In the genomic region with DNA sequence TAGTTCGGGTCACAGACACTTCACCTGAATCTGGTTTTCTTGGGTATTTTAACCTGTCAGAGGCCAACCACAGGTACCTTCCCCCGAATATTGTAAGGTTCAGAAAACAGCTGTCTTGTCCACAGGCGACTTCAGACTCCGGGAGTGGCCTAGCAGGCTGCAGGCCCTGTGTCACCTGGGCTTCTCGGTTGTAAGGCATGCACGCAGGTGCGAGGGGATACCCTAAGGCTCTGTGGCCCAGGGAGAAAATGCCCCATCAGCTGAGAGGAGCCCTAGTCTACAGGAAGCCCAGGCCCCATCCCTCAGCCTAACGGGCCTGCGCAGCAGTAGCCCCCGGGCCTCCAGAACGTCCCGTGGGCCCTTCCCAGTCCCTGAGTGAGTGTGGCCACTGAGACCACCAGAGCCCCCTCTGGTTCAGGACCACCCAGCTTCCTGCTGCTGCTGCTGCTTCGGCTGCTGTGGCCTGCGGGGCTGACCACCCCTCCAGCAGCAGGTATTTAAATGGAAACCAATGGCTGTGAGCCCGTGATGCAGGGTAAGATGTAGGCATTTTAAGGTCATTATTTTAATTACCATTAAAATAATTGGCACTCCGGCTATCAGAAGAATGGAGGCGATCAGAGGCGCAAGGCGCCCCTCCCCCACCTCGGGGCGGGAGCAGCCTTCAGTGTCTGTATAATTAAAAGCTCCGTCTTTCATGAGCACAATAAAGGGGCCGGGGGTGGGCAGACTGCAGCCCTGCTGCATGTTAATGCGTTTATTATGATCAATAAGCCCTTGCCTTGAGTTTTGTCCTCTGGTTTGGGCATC, we compare ENCODE assay signal across 23 cellular contexts.
DNase-seq lines count a peak whose midpoint lies in the region; ATAC-seq, FAIRE-seq and TF ChIP-seq lines count a peak whose summit lies in the region.
"Had no signal": no experiment of that assay in that cellular context is flagged by ENCODE, and none has a peak within 500 bp of the region (broad histone marks: within the 10 kb centered on the region; RNA-seq: fewer than 3 reads in every experiment).

No MANE protein-coding gene starts in this region.

- TF ChIP-seq CTCF in RWPE2 (IDR thresholded peaks at IDR 0.05; ENCODE audit: poor library complexity, severe bottlenecking) (no peak), kidney (IDR thresholded peaks at IDR 0.05; ENCODE audit: borderline replicate concordance, extremely low read depth, insufficient read depth) (no peak), suprapubic skin (IDR thresholded peaks at IDR 0.05) (no peak)

- H3K9ac ChIP-seq in kidney (ENCODE audit: low read length in 2 of 2): no peak overlapping the region
- H3K9ac ChIP-seq: KMS-11 had no signal

- H3K27ac ChIP-seq in right cardiac atrium (ENCODE audit: low read length) (no peak overlapping the region), RWPE2 (ENCODE audit: poor library complexity, severe bottlenecking) (no peak overlapping the region), kidney (ENCODE audit: low read depth in 2 of 2, low read length in 2 of 2) (no peak overlapping the region), suprapubic skin (no peak overlapping the region)
- H3K27ac ChIP-seq: breast epithelium, KMS-11, ovary, uterus had no signal

- no peak for FAIRE-seq in kidney (lab: Jason Lieb, UNC)
- FAIRE-seq: endometrium had no signal

- TF ChIP-seq POLR2A in suprapubic skin (IDR thresholded peaks at IDR 0.05): no peak

- H3K4me3 ChIP-seq in right cardiac atrium (ENCODE audit: low read length): no peak overlapping the region
- H3K4me3 ChIP-seq in RWPE2 (ENCODE audit: severe bottlenecking): no peak overlapping the region
- no peak overlapping the region for H3K4me3 ChIP-seq in kidney (ENCODE audit: low read length in 2 of 2)
- no peak overlapping the region for H3K4me3 ChIP-seq in suprapubic skin
- H3K4me3 ChIP-seq: breast epithelium, ovary, uterus had no signal

- no peak for TF ChIP-seq EP300 in suprapubic skin (IDR thresholded peaks at IDR 0.05)

- peaks cover 90% of the 10 kb centered on the region for H3K36me3 ChIP-seq in RWPE2 (ENCODE audit: low read depth)
- peaks cover 32 to 48% of the 10 kb centered on the region in 2 donors for H3K36me3 ChIP-seq in kidney (ENCODE audit: control insufficient read depth in 1 of 2, insufficient read depth in 2 of 2, low read length in 2 of 2)
- H3K36me3 ChIP-seq in suprapubic skin: peaks cover 98% of the 10 kb centered on the region
- H3K36me3 ChIP-seq: ovary, uterus had no signal

- DNase-seq in Right ventricle myocardium inferior (ENCODE audit: missing footprints): peak; percentile 33
- no peak for DNase-seq in right cardiac atrium
- peak; percentile 21 for DNase-seq in RWPE2 (ENCODE audit: low spot score)
- peak; percentile 55 for DNase-seq in kidney
- peak; percentile 20 to 63 for DNase-seq in suprapubic skin (ENCODE audit: low spot score in 2 of 2)
- no peak for DNase-seq in KG1 (lab: John Stamatoyannopoulos, UW)
- no peak for DNase-seq in NCI-H2227 (lab: John Stamatoyannopoulos, UW; ENCODE audit: unreplicated experiment)
- no peak for DNase-seq in activated naive CD4-positive, alpha-beta T cell (lab: John Stamatoyannopoulos, UW)
- DNase-seq: activated CD4-positive, alpha-beta T cell treated with anti-CD3 and anti-CD28 coated beads for 36 hours; CD4-positive, alpha-beta memory T cell; DMS 273 treated with DMSO at 0.1 percent for 48 hours; mesenchymal stem cell; NCI-H1930; NCI-H226; NCI-H82; SHP77; SW 1271; uterus had no signal

- H3K9me3 ChIP-seq in right cardiac atrium (ENCODE audit: control insufficient read depth, low read length) (no peaks in the 10 kb centered on the region), RWPE2 (ENCODE audit: severe bottlenecking) (no peaks in the 10 kb centered on the region), kidney (ENCODE audit: control insufficient read depth in 1 of 2, low read length in 2 of 2) (no peaks in the 10 kb centered on the region), suprapubic skin (no peaks in the 10 kb centered on the region)
- H3K9me3 ChIP-seq: breast epithelium, ovary, uterus had no signal

- H3K27me3 ChIP-seq in right cardiac atrium (ENCODE audit: control insufficient read depth, insufficient read depth) (no peaks in the 10 kb centered on the region), RWPE2 (ENCODE audit: insufficient read depth, poor library complexity, severe bottlenecking) (no peaks in the 10 kb centered on the region), suprapubic skin (no peaks in the 10 kb centered on the region)
- H3K27me3 ChIP-seq: breast epithelium, ovary, uterus had no signal

- intact Hi-C loops in Right ventricle myocardium inferior (cut with DNase I): no loop called here
- intact Hi-C loops in right cardiac atrium (cut with DNase I): no loop called here
- intact Hi-C loops in kidney (cut with DNase I): no loop called here

- WGBS in right cardiac atrium: 92% methylated on average over 24 of the region's 24 CpGs
- 91% methylated on average over 18 of the region's 24 CpGs for WGBS in suprapubic skin

- ATAC-seq in Right ventricle myocardium inferior (no peak), right cardiac atrium (no peak), RWPE2 (ENCODE audit: low read depth) (no peak)
- ATAC-seq: activated CD4-positive, alpha-beta T cell treated with anti-CD3 and anti-CD28 coated beads for 36 hours; HCT116 had no signal

- no peaks in the 10 kb centered on the region for H3K4me1 ChIP-seq in right cardiac atrium (ENCODE audit: control insufficient read depth, insufficient read depth, low read length)
- no peaks in the 10 kb centered on the region for H3K4me1 ChIP-seq in RWPE2 (ENCODE audit: insufficient read depth, poor library complexity, severe bottlenecking)
- no peaks in the 10 kb centered on the region for H3K4me1 ChIP-seq in kidney (ENCODE audit: control insufficient read depth in 1 of 2, insufficient read depth in 1 of 2, low read depth in 1 of 2, low read length in 2 of 2)
- no peaks in the 10 kb centered on the region for H3K4me1 ChIP-seq in suprapubic skin
- H3K4me1 ChIP-seq: breast epithelium, uterus had no signal

Comparison
In these comparisons a context has a peak if more than half of its experiments do, and no peak if none do; other contexts are left out.
1. DNase-seq: peak in Right ventricle myocardium inferior (single experiment), RWPE2 (single experiment), kidney (single experiment) and suprapubic skin (2 of 2); none in right cardiac atrium (0 of 3), KG1 (single experiment), NCI-H2227 (single experiment) and activated naive CD4-positive, alpha-beta T cell (0 of 4).